ENCODE assay signal across 20 cellular contexts in genomic region chrX:134780908-134781307, GRCh38.
"Had no signal": no experiment of that assay in that cellular context is flagged by ENCODE, and none has a peak within 500 bp of the region (broad histone marks: within the 10 kb centered on the region; RNA-seq: fewer than 3 reads in every experiment).

No MANE protein-coding gene starts in this region.

- H3K4me3 ChIP-seq: ascending aorta, cardiac muscle cell, gastroesophageal sphincter, lower lobe of right lung, mucosa of descending colon, uterus had no signal

- ATAC-seq: effector memory CD8-positive, alpha-beta T cell; gastroesophageal sphincter; lower lobe of right lung; mucosa of descending colon; sciatic nerve; WTC11 had no signal

- DNase-seq: activated CD4-positive, alpha-beta memory T cell treated with anti-CD3 and anti-CD28 coated beads, Interleukin-2, amount 10 ng/mL, durations not matched to agents 7 days and 5 days; activated CD4-positive, alpha-beta T cell treated with anti-CD3 and anti-CD28 coated beads for 1 hour; activated CD4-positive, alpha-beta T cell treated with anti-CD3 and anti-CD28 coated beads, Interleukin-2, amount 10 ng/mL, durations not matched to agents 7 days and 5 days; activated effector memory CD4-positive, alpha-beta T cell treated with anti-CD3 and anti-CD28 coated beads, Interleukin-2, amount 50 U/mL, for 16 hours; activated naive CD4-positive, alpha-beta T cell treated with anti-CD3 and anti-CD28 coated beads for 36 hours; activated naive CD8-positive, alpha-beta T cell treated with anti-CD3 and anti-CD28 coated beads, Interleukin-2, amount 10 ng/mL, durations not matched to agents 7 days and 5 days; cortex of kidney; effector memory CD8-positive, alpha-beta T cell; hippocampal formation; lower lobe of right lung; mucosa of descending colon; small intestine; stimulated activated naive CD4-positive, alpha-beta T cell; T-helper 2 cell; uterus had no signal

- H3K9me3 ChIP-seq: ascending aorta, gastroesophageal sphincter, lower lobe of right lung, mucosa of descending colon, uterus had no signal

- H3K4me1 ChIP-seq: ascending aorta, gastroesophageal sphincter, lower lobe of right lung, uterus had no signal

- H3K27me3 ChIP-seq: ascending aorta, cardiac muscle cell, gastroesophageal sphincter, uterus had no signal

- H3K36me3 ChIP-seq: uterus had no signal

- H3K27ac ChIP-seq: ascending aorta, cardiac muscle cell, gastroesophageal sphincter, lower lobe of right lung, uterus had no signal
